Comparison of ENCODE assay signal across 22 cellular contexts in genomic region chr1:113669988-113670387, GRCh38.
"Had no signal": no experiment of that assay in that cellular context is flagged by ENCODE, and none has a peak within 500 bp of the region (broad histone marks: within the 10 kb centered on the region; RNA-seq: fewer than 3 reads in every experiment).

No MANE protein-coding gene starts in this region.

- H3K9me3 Mint-ChIP-seq: activated CD4-positive, alpha-beta memory T cell treated with anti-CD3 and anti-CD28 coated beads, Interleukin-2, amount 10 ng/mL, durations not matched to agents 7 days and 5 days; activated T-helper 1 cell treated with anti-CD3 and anti-CD28 coated beads, Interleukin-12 subunit alpha, Interleukin-12 subunit beta, Interleukin-2, Interleukin-4 antibody, amounts not matched to agents 30 ng/mL and 10 ng/mL and 1 ng/mL, durations not matched to agents 14 hours and 24 hours and 36 hours; central memory CD8-positive, alpha-beta T cell had no signal

- H3K4me3 Mint-ChIP-seq: activated CD4-positive, alpha-beta memory T cell treated with anti-CD3 and anti-CD28 coated beads, Interleukin-2, amount 10 ng/mL, durations not matched to agents 7 days and 5 days; activated naive CD8-positive, alpha-beta T cell; activated T-helper 1 cell treated with anti-CD3 and anti-CD28 coated beads, Interleukin-12 subunit alpha, Interleukin-12 subunit beta, Interleukin-2, Interleukin-4 antibody, amounts not matched to agents 30 ng/mL and 10 ng/mL and 1 ng/mL, durations not matched to agents 14 hours and 24 hours and 36 hours; brain; central memory CD8-positive, alpha-beta T cell; T-helper 17 cell had no signal

- H3K4me1 Mint-ChIP-seq: brain; central memory CD8-positive, alpha-beta T cell had no signal

- DNase-seq: activated CD4-positive, alpha-beta memory T cell treated with anti-CD3 and anti-CD28 coated beads, Interleukin-2, amount 10 ng/mL, durations not matched to agents 7 days and 5 days; activated CD4-positive, alpha-beta T cell treated with anti-CD3 and anti-CD28 coated beads, Interleukin-2, amount 50 U/mL, for 1 hour; activated CD4-positive, CD25-positive, alpha-beta regulatory T cell; activated CD8-positive, alpha-beta memory T cell treated with anti-CD3 and anti-CD28 coated beads, Interleukin-2, amount 50 U/mL, for 4 hours; activated effector memory CD4-positive, alpha-beta T cell treated with Interleukin-2 at 50 U/mL for 16 hours; activated naive CD4-positive, alpha-beta T cell; amygdala; KG1; NCI-H1092; NCI-H1417; NCI-H1694; NCI-H2029 treated with DMSO at 0.1 percent for 48 hours; NCI-H345; NCI-H510A; NCI-H526 treated with DMSO at 0.1 percent for 48 hours; SIG-M5; T-helper 17 cell; T-helper 9 cell had no signal

- ATAC-seq: T-helper 17 cell had no signal

- H3K27ac Mint-ChIP-seq: activated CD4-positive, alpha-beta memory T cell treated with anti-CD3 and anti-CD28 coated beads, Interleukin-2, amount 10 ng/mL, durations not matched to agents 7 days and 5 days; activated naive CD8-positive, alpha-beta T cell; activated T-helper 1 cell treated with anti-CD3 and anti-CD28 coated beads, Interleukin-12 subunit alpha, Interleukin-12 subunit beta, Interleukin-2, Interleukin-4 antibody, amounts not matched to agents 30 ng/mL and 10 ng/mL and 1 ng/mL, durations not matched to agents 14 hours and 24 hours and 36 hours; brain; T-helper 17 cell had no signal

- H3K27me3 Mint-ChIP-seq: activated CD4-positive, alpha-beta memory T cell treated with anti-CD3 and anti-CD28 coated beads, Interleukin-2, amount 10 ng/mL, durations not matched to agents 7 days and 5 days; activated naive CD8-positive, alpha-beta T cell; brain; central memory CD8-positive, alpha-beta T cell; T-helper 17 cell had no signal
